In genomic region chr22:30296851-30297250, GRCh38 we compare ENCODE assay signal across 19 cellular contexts. TPM values are rescaled to one million over a fixed set of nuclear protein-coding genes. Genes with fewer than 3 reads are reported as not detected.
DNase-seq lines count a peak whose midpoint lies in the region; ATAC-seq and TF ChIP-seq lines count a peak whose summit lies in the region.
"Had no signal": no experiment of that assay in that cellular context is flagged by ENCODE, and none has a peak within 500 bp of the region (broad histone marks: within the 10 kb centered on the region; RNA-seq: fewer than 3 reads in every experiment).

No MANE protein-coding gene starts in this region.

- BruUV-seq in Calu3 (replicated peaks; lab: Mats Ljungman, UMichigan): no TSS peak

- peaks cover 25% of the 10 kb centered on the region for H3K36me3 Mint-ChIP-seq in activated CD8-positive, alpha-beta memory T cell treated with anti-CD3 and anti-CD28 coated beads, Interleukin-2, amount 10 ng/mL, durations not matched to agents 7 days and 5 days
- peaks cover 56% of the 10 kb centered on the region for H3K36me3 Mint-ChIP-seq in Calu3 (ENCODE audit: insufficient read depth, unreplicated experiment)
- H3K36me3 Mint-ChIP-seq in activated naive CD8-positive, alpha-beta T cell: no peaks in the 10 kb centered on the region

- no peaks in the 10 kb centered on the region for H3K9me3 Mint-ChIP-seq in activated CD8-positive, alpha-beta memory T cell treated with anti-CD3 and anti-CD28 coated beads, Interleukin-2, amount 10 ng/mL, durations not matched to agents 7 days and 5 days (ENCODE audit: low read depth)
- no peaks in the 10 kb centered on the region for H3K9me3 Mint-ChIP-seq in Calu3 (ENCODE audit: low read depth, unreplicated experiment)
- H3K9me3 Mint-ChIP-seq in activated naive CD8-positive, alpha-beta T cell (ENCODE audit: low read depth): no peaks in the 10 kb centered on the region
- H3K9me3 Mint-ChIP-seq: mesothelial cell of epicardium had no signal

- peaks cover 29% of the 10 kb centered on the region for H3K4me1 ChIP-seq in prostate gland (replicated peaks)
- H3K4me1 ChIP-seq: SJSA1 had no signal

- CTCF ChIA-PET in activated CD8-positive, alpha-beta memory T cell treated with anti-CD3 and anti-CD28 coated beads, Interleukin-2, amount 10 ng/mL, durations not matched to agents 7 days and 5 days (lab: Charles Lee): interaction anchor here (1.5 to 15.0 kb wide), 2 partner anchors 8 to 41 kb away, joined by 3 to 167 read pairs; partner anchors contain the start of gene CASTOR1
- CTCF ChIA-PET in Calu3 (lab: Charles Lee): no interaction called here

- no peak for TF ChIP-seq POLR2A in prostate gland (IDR thresholded peaks at IDR 0.05)

- peaks cover 5 to 12% of the 10 kb centered on the region in 2 donors for H3K36me3 ChIP-seq in prostate gland

- H3K9me3 ChIP-seq in prostate gland: no peaks in the 10 kb centered on the region
- H3K9me3 ChIP-seq: sigmoid colon, SJSA1, tibial artery had no signal

- DNase-seq in activated CD8-positive, alpha-beta memory T cell treated with anti-CD3 and anti-CD28 coated beads, Interleukin-2, amount 10 ng/mL, durations not matched to agents 7 days and 5 days: no peak
- no peak for DNase-seq in activated CD8-positive, alpha-beta memory T cell treated with anti-CD3 and anti-CD28 coated beads, Interleukin-2, amount 50 U/mL, for 48 hours
- no peak for DNase-seq in Calu3
- DNase-seq in prostate gland (ENCODE audit: low spot score): no peak
- DNase-seq in head of caudate nucleus: no peak
- no peak for DNase-seq in NK-92 treated with Interleukin-12 subunit alpha and Interleukin-12 subunit beta, amount 100 ng/mL, for 24 hours (lab: John Stamatoyannopoulos, UW)
- DNase-seq: ACHN; activated CD8-positive, alpha-beta memory T cell treated with anti-CD3 and anti-CD28 coated beads for 24 hours; foreskin keratinocyte; NCI-H1436 treated with DMSO at 0.1 percent for 48 hours; NCI-H446; sigmoid colon; stimulated activated CD4-positive, alpha-beta T cell treated with anti-CD3 and anti-CD28 coated beads, Interleukin-2, amount 100 ng/mL, for 24 hours; tibial artery had no signal

- H3K4me3 ChIP-seq in prostate gland: no peak overlapping the region
- H3K4me3 ChIP-seq: sigmoid colon, SJSA1, tibial artery had no signal

- peak overlapping the region; percentile 32 to 91 for H3K27ac ChIP-seq in prostate gland
- H3K27ac ChIP-seq: foreskin keratinocyte, SJSA1, tibial artery had no signal

- no peaks in the 10 kb centered on the region for H3K27me3 ChIP-seq in prostate gland (replicated peaks; ENCODE audit: insufficient read depth)
- H3K27me3 ChIP-seq: foreskin keratinocyte, sigmoid colon, SJSA1, tibial artery had no signal

- no peaks in the 10 kb centered on the region for H3K27me3 Mint-ChIP-seq in activated CD8-positive, alpha-beta memory T cell treated with anti-CD3 and anti-CD28 coated beads, Interleukin-2, amount 10 ng/mL, durations not matched to agents 7 days and 5 days
- no peaks in the 10 kb centered on the region for H3K27me3 Mint-ChIP-seq in Calu3 (ENCODE audit: unreplicated experiment)
- H3K27me3 Mint-ChIP-seq in activated naive CD8-positive, alpha-beta T cell: no peaks in the 10 kb centered on the region

- H3K4me1 Mint-ChIP-seq in activated CD8-positive, alpha-beta memory T cell treated with anti-CD3 and anti-CD28 coated beads, Interleukin-2, amount 10 ng/mL, durations not matched to agents 7 days and 5 days: peaks cover 25% of the 10 kb centered on the region
- H3K4me1 Mint-ChIP-seq in Calu3 (ENCODE audit: low read depth, unreplicated experiment): peaks cover 32% of the 10 kb centered on the region
- H3K4me1 Mint-ChIP-seq in activated naive CD8-positive, alpha-beta T cell (ENCODE audit: low read depth): peaks cover 68% of the 10 kb centered on the region

- WGBS in prostate gland: 83% methylated on average over 4 of the region's 4 CpGs

- TF ChIP-seq CTCF in Calu3 (IDR thresholded peaks at IDR 0.05; ENCODE audit: unreplicated experiment) (no peak), prostate gland (IDR thresholded peaks at IDR 0.05) (no peak)

- no peak for ATAC-seq in activated CD8-positive, alpha-beta memory T cell treated with anti-CD3 and anti-CD28 coated beads, Interleukin-2, amount 10 ng/mL, durations not matched to agents 7 days and 5 days
- no peak for ATAC-seq in HG02981 (IDR thresholded peaks at IDR 0.05; ENCODE audit: unreplicated experiment)
- ATAC-seq: foreskin keratinocyte had no signal

- peak overlapping the region; percentile 56 for H3K27ac Mint-ChIP-seq in activated CD8-positive, alpha-beta memory T cell treated with anti-CD3 and anti-CD28 coated beads, Interleukin-2, amount 10 ng/mL, durations not matched to agents 7 days and 5 days
- peak overlapping the region; percentile 39 for H3K27ac Mint-ChIP-seq in Calu3 (ENCODE audit: unreplicated experiment)
- peak overlapping the region; percentile 87 for H3K27ac Mint-ChIP-seq in activated naive CD8-positive, alpha-beta T cell
- H3K27ac Mint-ChIP-seq: mesothelial cell of epicardium had no signal

- intact Hi-C loops in Calu3 (cut with micrococcal nuclease; ENCODE audit: unreplicated experiment) (no loop called here), prostate gland (cut with DNase I) (no loop called here), head of caudate nucleus (cut with DNase I) (no loop called here)

- no peak overlapping the region for H3K4me3 Mint-ChIP-seq in activated CD8-positive, alpha-beta memory T cell treated with anti-CD3 and anti-CD28 coated beads, Interleukin-2, amount 10 ng/mL, durations not matched to agents 7 days and 5 days
- H3K4me3 Mint-ChIP-seq in Calu3 (ENCODE audit: low read depth, unreplicated experiment): no peak overlapping the region
- H3K4me3 Mint-ChIP-seq in activated naive CD8-positive, alpha-beta T cell: peak overlapping the region; percentile 62
- H3K4me3 Mint-ChIP-seq: mesothelial cell of epicardium had no signal

RNA-seq across cellular contexts. Expression of gene CASTOR1, which starts 7.5 kb away (rescaled TPM):
- 10 to 100 TPM in 1 of 2 experiments, 1 to 10 TPM in 1; 8.7 to 10.2 TPM for total RNA-seq in activated CD8-positive, alpha-beta memory T cell treated with anti-CD3 and anti-CD28 coated beads, Interleukin-2, amount 10 ng/mL, durations not matched to agents 7 days and 5 days
- total RNA-seq in Calu3 (2022) (12.0 and 14.2 TPM in 2 replicates), prostate gland (10 to 100 TPM; 27.2 to 33.2 TPM)

RNA-seq across cellular contexts. Expression of gene TBC1D10A, which starts 29.9 kb away (rescaled TPM):
- total RNA-seq in activated CD8-positive, alpha-beta memory T cell treated with anti-CD3 and anti-CD28 coated beads, Interleukin-2, amount 10 ng/mL, durations not matched to agents 7 days and 5 days: 10 to 100 TPM; 32.2 to 48.1 TPM
- total RNA-seq in Calu3 (2022) (24.5 and 24.8 TPM in 2 replicates), prostate gland (10 to 100 TPM; 46.1 to 51.2 TPM)

RNA-seq across cellular contexts. Expression of gene OSM, which starts 30.2 kb away (rescaled TPM):
- total RNA-seq in activated CD8-positive, alpha-beta memory T cell treated with anti-CD3 and anti-CD28 coated beads, Interleukin-2, amount 10 ng/mL, durations not matched to agents 7 days and 5 days: 100 to 1,000 TPM; 122 to 141 TPM
- total RNA-seq in Calu3 (2022) (not detected in 2 replicates), prostate gland (1 to 10 TPM in 1 of 2 donors, not detected in 1; 2.5 TPM)
- total RNA-seq: foreskin keratinocyte, H1, mesothelial cell of epicardium, SJSA1 had no signal

RNA-seq across cellular contexts. Expression of gene LIF, which starts 50.3 kb away (rescaled TPM):
- total RNA-seq in activated CD8-positive, alpha-beta memory T cell treated with anti-CD3 and anti-CD28 coated beads, Interleukin-2, amount 10 ng/mL, durations not matched to agents 7 days and 5 days: 100 to 1,000 TPM; 107 to 304 TPM
- total RNA-seq in Calu3 (2022) (202 and 260 TPM in 2 replicates), prostate gland (under 1 TPM; 0.40 to 0.59 TPM)

RNA-seq across cellular contexts. Expression of gene SF3A1, which starts 59.8 kb away (rescaled TPM):
- total RNA-seq in activated CD8-positive, alpha-beta memory T cell treated with anti-CD3 and anti-CD28 coated beads, Interleukin-2, amount 10 ng/mL, durations not matched to agents 7 days and 5 days: 100 to 1,000 TPM; 214 to 267 TPM
- total RNA-seq in Calu3 (2022): 181 and 197 TPM in 2 replicates
- total RNA-seq in prostate gland: 100 to 1,000 TPM; 108 to 134 TPM

Comparison
In these comparisons a context has a peak if more than half of its experiments do, and no peak if none do; other contexts are left out.
1. RNA of gene OSM, which starts 30.2 kb away (total RNA-seq): 122 to 141 TPM in activated CD8-positive, alpha-beta memory T cell treated with anti-CD3 and anti-CD28 coated beads, Interleukin-2, amount 10 ng/mL, durations not matched to agents 7 days and 5 days; 2.5 TPM in prostate gland and not detected in Calu3; every median in the first group is over 10 times any median in the second.
2. Peak in every context shown above with its lines, with median percentiles within 50 percentile points of each other: H3K27ac Mint-ChIP-seq.